Comparison of ENCODE assay signal across 23 cellular contexts in the genomic region with DNA sequence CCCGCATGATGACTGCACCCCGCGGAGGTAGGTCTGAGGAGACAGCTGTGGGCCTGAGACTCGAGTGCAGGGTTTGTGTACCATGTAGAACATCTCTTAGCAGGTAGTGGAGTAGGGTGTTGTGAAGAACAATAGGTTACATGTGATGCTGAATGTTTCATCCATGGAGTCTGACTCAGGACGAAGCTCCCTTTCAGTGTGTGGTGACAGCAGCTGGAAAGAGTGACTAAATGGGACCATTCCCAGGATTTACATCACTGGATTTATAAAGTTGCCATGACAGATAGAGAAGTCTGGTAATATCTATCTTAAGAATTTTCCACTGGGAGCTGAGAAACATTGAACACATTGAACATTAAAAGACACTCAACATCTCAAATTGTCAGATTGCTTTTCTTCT.
"Had no signal": no experiment of that assay in that cellular context is flagged by ENCODE, and none has a peak within 500 bp of the region (broad histone marks: within the 10 kb centered on the region; RNA-seq: fewer than 3 reads in every experiment).

No MANE protein-coding gene starts in this region.

- H3K4me2 ChIP-seq: smooth muscle cell had no signal

- H3K27ac Mint-ChIP-seq: endodermal cell; naive thymus-derived CD8-positive, alpha-beta T cell; stimulated activated effector memory CD8-positive, alpha-beta T cell treated with anti-CD3 and anti-CD28 coated beads, Interleukin-12 subunit alpha, Interleukin-12 subunit beta, amount 100 ng/mL, for 72 hours; stimulated activated naive CD8-positive, alpha-beta T cell treated with anti-CD3 and anti-CD28 coated beads, Interleukin-15, Interleukin-2, amounts not matched to agents 100 ng/mL and 50 ng/mL, for 24 hours had no signal

- H3K36me3 ChIP-seq: ovary, vagina had no signal

- H3K9me3 Mint-ChIP-seq: stimulated activated effector memory CD8-positive, alpha-beta T cell treated with anti-CD3 and anti-CD28 coated beads, Interleukin-12 subunit alpha, Interleukin-12 subunit beta, amount 100 ng/mL, for 72 hours; stimulated activated naive CD8-positive, alpha-beta T cell treated with anti-CD3 and anti-CD28 coated beads, Interleukin-15, Interleukin-2, amounts not matched to agents 100 ng/mL and 50 ng/mL, for 24 hours had no signal

- H3K27me3 ChIP-seq: heart left ventricle, neutrophil, ovary, tibial artery, upper lobe of left lung, vagina had no signal

- H3K27me3 Mint-ChIP-seq: naive thymus-derived CD8-positive, alpha-beta T cell; stimulated activated naive CD8-positive, alpha-beta T cell treated with anti-CD3 and anti-CD28 coated beads, Interleukin-15, Interleukin-2, amounts not matched to agents 100 ng/mL and 50 ng/mL, for 24 hours had no signal

- H3K4me1 Mint-ChIP-seq: stimulated activated effector memory CD8-positive, alpha-beta T cell treated with anti-CD3 and anti-CD28 coated beads, Interleukin-12 subunit alpha, Interleukin-12 subunit beta, amount 100 ng/mL, for 72 hours had no signal

- H3K27ac ChIP-seq: heart left ventricle, neutrophil, ovary, tibial artery, upper lobe of left lung, vagina had no signal

- ATAC-seq: heart left ventricle; left colon; left ventricle myocardium superior; naive thymus-derived CD8-positive, alpha-beta T cell; right cardiac atrium; stimulated activated effector memory CD8-positive, alpha-beta T cell treated with anti-CD3 and anti-CD28 coated beads, Interleukin-12 subunit alpha, Interleukin-12 subunit beta, amount 100 ng/mL, for 72 hours had no signal

- H3K4me3 ChIP-seq: coronary artery, heart left ventricle, lung, ovary, smooth muscle cell, tibial artery, upper lobe of left lung, vagina had no signal

- H3K4me3 Mint-ChIP-seq: endodermal cell; naive thymus-derived CD8-positive, alpha-beta T cell; stimulated activated effector memory CD8-positive, alpha-beta T cell treated with anti-CD3 and anti-CD28 coated beads, Interleukin-12 subunit alpha, Interleukin-12 subunit beta, amount 100 ng/mL, for 72 hours; stimulated activated naive CD8-positive, alpha-beta T cell treated with anti-CD3 and anti-CD28 coated beads, Interleukin-15, Interleukin-2, amounts not matched to agents 100 ng/mL and 50 ng/mL, for 24 hours had no signal

- H3K9me3 ChIP-seq: neutrophil, ovary, tibial artery, upper lobe of left lung, vagina had no signal

- DNase-seq: effector CD4-positive, alpha-beta T cell; endodermal cell; erythroblast; foreskin melanocyte; heart left ventricle; hippocampal formation; left colon; left ventricle myocardium superior; mesenchymal stem cell; naive thymus-derived CD8-positive, alpha-beta T cell; ovary; right cardiac atrium; stimulated activated CD4-positive, alpha-beta T cell treated with anti-CD3 and anti-CD28 coated beads, Interleukin-2, amount 100 ng/mL, for 48 hours; stimulated activated CD8-positive, alpha-beta memory T cell treated with anti-CD3 and anti-CD28 coated beads, Interleukin-4, amount 100 ng/mL, for 48 hours; tibial artery had no signal

- H3K4me1 ChIP-seq: heart left ventricle, upper lobe of left lung, vagina had no signal
